Comparison of ENCODE assay signal across 29 cellular contexts in genomic region chr10:49039409-49039808, GRCh38.
"Had no signal": no experiment of that assay in that cellular context is flagged by ENCODE, and none has a peak within 500 bp of the region (broad histone marks: within the 10 kb centered on the region; RNA-seq: fewer than 3 reads in every experiment).

No MANE protein-coding gene starts in this region.

- H3K9me3 ChIP-seq: neutrophil, ovary, psoas muscle, right lobe of liver, sigmoid colon, stomach, thoracic aorta, thyroid gland, tibial nerve, upper lobe of left lung, vagina had no signal

- H3K27me3 ChIP-seq: neural progenitor cell, ovary, right lobe of liver, sigmoid colon, stomach, thyroid gland, tibial nerve, upper lobe of left lung, vagina had no signal

- H3K4me2 ChIP-seq: neural progenitor cell had no signal

- ATAC-seq: naive thymus-derived CD8-positive, alpha-beta T cell; psoas muscle; right cardiac atrium; right lobe of liver; stimulated activated effector memory CD8-positive, alpha-beta T cell treated with anti-CD3 and anti-CD28 coated beads, Interleukin-12 subunit alpha, Interleukin-12 subunit beta, amount 100 ng/mL, for 72 hours; stimulated activated naive B cell treated with anti-CD40 and anti-IgM and Interleukin-4, amounts not matched to agents 10 μg/mL and 1 μg/mL and 100 μg/mL, for 72 hours had no signal

- H3K9ac ChIP-seq: neural progenitor cell, parathyroid adenoma had no signal

- H2AFZ ChIP-seq: neural progenitor cell, parathyroid adenoma had no signal

- H3K4me3 Mint-ChIP-seq: naive B cell; naive thymus-derived CD8-positive, alpha-beta T cell; nephron; neural progenitor cell; stimulated activated effector memory CD8-positive, alpha-beta T cell treated with anti-CD3 and anti-CD28 coated beads, Interleukin-12 subunit alpha, Interleukin-12 subunit beta, amount 100 ng/mL, for 72 hours; stimulated activated naive B cell treated with anti-CD40 and anti-IgM and Interleukin-4, amounts not matched to agents 10 μg/mL and 1 μg/mL and 100 μg/mL, for 72 hours; stimulated activated naive CD8-positive, alpha-beta T cell treated with anti-CD3 and anti-CD28 coated beads, Interleukin-15, Interleukin-2, amounts not matched to agents 100 ng/mL and 50 ng/mL, for 24 hours had no signal

- DNase-seq: naive B cell; naive thymus-derived CD8-positive, alpha-beta T cell; nucleus accumbens; ovary; posterior cingulate gyrus; psoas muscle; right cardiac atrium; right lobe of liver; sigmoid colon; small intestine; stimulated activated CD4-positive, alpha-beta T cell treated with anti-CD3 and anti-CD28 coated beads, Interleukin-15, amount 100 ng/mL, for 24 hours; stimulated activated CD4-positive, alpha-beta T cell treated with anti-CD3 and anti-CD28 coated beads, Interleukin-2, amount 100 ng/mL, for 24 hours; stimulated activated CD4-positive, alpha-beta T cell treated with anti-CD3 and anti-CD28 coated beads, Interleukin-2, amount 100 ng/mL, for 48 hours; stimulated activated CD4-positive, alpha-beta T cell treated with anti-CD3 and anti-CD28 coated beads, Interleukin-4, amount 100 ng/mL, for 24 hours; stimulated activated naive B cell treated with anti-CD40 and anti-IgM and Interleukin-4, amounts not matched to agents 10 μg/mL and 1 μg/mL and 100 μg/mL, for 72 hours; stimulated activated naive CD4-positive, alpha-beta T cell treated with Interleukin-2 at 50 U/mL for 16 hours; stomach; thyroid gland; upper lobe of left lung had no signal

- H3K4me1 ChIP-seq: neural progenitor cell, parathyroid adenoma, psoas muscle, sigmoid colon, stomach, thyroid gland, tibial nerve, upper lobe of left lung, vagina had no signal

- H3K9me3 Mint-ChIP-seq: naive B cell; naive thymus-derived CD8-positive, alpha-beta T cell; nephron; stimulated activated effector memory CD8-positive, alpha-beta T cell treated with anti-CD3 and anti-CD28 coated beads, Interleukin-12 subunit alpha, Interleukin-12 subunit beta, amount 100 ng/mL, for 72 hours; stimulated activated naive B cell treated with anti-CD40 and anti-IgM and Interleukin-4, amounts not matched to agents 10 μg/mL and 1 μg/mL and 100 μg/mL, for 72 hours; stimulated activated naive CD8-positive, alpha-beta T cell treated with anti-CD3 and anti-CD28 coated beads, Interleukin-15, Interleukin-2, amounts not matched to agents 100 ng/mL and 50 ng/mL, for 24 hours had no signal

- FAIRE-seq: small intestine, urothelium cell line had no signal

- H3K4me1 Mint-ChIP-seq: naive B cell; naive thymus-derived CD8-positive, alpha-beta T cell; nephron; neural progenitor cell; stimulated activated effector memory CD8-positive, alpha-beta T cell treated with anti-CD3 and anti-CD28 coated beads, Interleukin-12 subunit alpha, Interleukin-12 subunit beta, amount 100 ng/mL, for 72 hours; stimulated activated naive B cell treated with anti-CD40 and anti-IgM and Interleukin-4, amounts not matched to agents 10 μg/mL and 1 μg/mL and 100 μg/mL, for 72 hours had no signal

- H3K4me3 ChIP-seq: neural progenitor cell, ovary, psoas muscle, right lobe of liver, sigmoid colon, stomach, thoracic aorta, thyroid gland, tibial nerve, upper lobe of left lung, vagina had no signal

- H3K27ac ChIP-seq: neural progenitor cell, neutrophil, ovary, parathyroid adenoma, psoas muscle, right lobe of liver, sigmoid colon, stomach, thoracic aorta, thyroid gland, tibial nerve, upper lobe of left lung, vagina had no signal

- H3K36me3 Mint-ChIP-seq: naive B cell; naive thymus-derived CD8-positive, alpha-beta T cell; neural progenitor cell; stimulated activated effector memory CD8-positive, alpha-beta T cell treated with anti-CD3 and anti-CD28 coated beads, Interleukin-12 subunit alpha, Interleukin-12 subunit beta, amount 100 ng/mL, for 72 hours; stimulated activated naive B cell treated with anti-CD40 and anti-IgM and Interleukin-4, amounts not matched to agents 10 μg/mL and 1 μg/mL and 100 μg/mL, for 72 hours had no signal

- H3K36me3 ChIP-seq: neural progenitor cell, neutrophil, ovary, right lobe of liver, sigmoid colon, thoracic aorta, vagina had no signal

- H3K27ac Mint-ChIP-seq: naive thymus-derived CD8-positive, alpha-beta T cell; nephron; neural progenitor cell; stimulated activated effector memory CD8-positive, alpha-beta T cell treated with anti-CD3 and anti-CD28 coated beads, Interleukin-12 subunit alpha, Interleukin-12 subunit beta, amount 100 ng/mL, for 72 hours; stimulated activated naive B cell treated with anti-CD40 and anti-IgM and Interleukin-4, amounts not matched to agents 10 μg/mL and 1 μg/mL and 100 μg/mL, for 72 hours; stimulated activated naive CD8-positive, alpha-beta T cell treated with anti-CD3 and anti-CD28 coated beads, Interleukin-15, Interleukin-2, amounts not matched to agents 100 ng/mL and 50 ng/mL, for 24 hours had no signal

- H3K79me2 ChIP-seq: parathyroid adenoma had no signal
